ENCODE assay signal across 31 cellular contexts in the genomic region with DNA sequence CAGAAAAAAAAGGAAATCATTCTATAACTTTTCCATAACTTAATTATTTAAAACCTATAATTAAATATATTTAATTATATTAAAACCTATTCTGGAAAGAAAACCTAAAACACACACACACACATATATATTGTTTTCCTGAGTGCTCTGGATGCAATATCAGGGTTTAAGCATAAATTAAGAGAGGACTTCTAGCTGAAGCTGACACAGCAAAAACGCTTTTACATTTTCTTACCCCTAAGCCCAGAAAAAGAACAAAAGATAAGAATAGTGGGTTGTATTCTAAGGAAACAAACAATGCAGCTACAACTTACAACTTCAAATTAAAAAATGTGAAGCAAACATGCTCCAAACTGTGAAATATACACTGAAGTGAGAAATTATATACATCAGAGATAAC. TPM values are rescaled to one million over a fixed set of nuclear protein-coding genes. Genes with fewer than 3 reads are reported as not detected.
"Had no signal": no experiment of that assay in that cellular context is flagged by ENCODE, and none has a peak within 500 bp of the region (broad histone marks: within the 10 kb centered on the region; RNA-seq: fewer than 3 reads in every experiment).

No MANE protein-coding gene starts in this region.

- H3K4me1 ChIP-seq: stomach, suprapubic skin, testis, thyroid gland, tibial artery, tibial nerve, transverse colon, upper lobe of left lung, upper lobe of right lung, uterus, vagina had no signal

- H3K9me3 ChIP-seq: suprapubic skin, testis, thoracic aorta, thyroid gland, tibial artery, transverse colon, upper lobe of left lung, upper lobe of right lung, uterus, vagina had no signal

- H3K36me3 ChIP-seq: stomach, suprapubic skin, thoracic aorta, thyroid gland, tibial artery, tibial nerve, transverse colon, upper lobe of left lung, upper lobe of right lung, uterus, vagina had no signal

- ATAC-seq: stimulated activated effector memory CD8-positive, alpha-beta T cell treated with anti-CD3 and anti-CD28 coated beads, Interleukin-12 subunit alpha, Interleukin-12 subunit beta, amount 100 ng/mL, for 72 hours; stimulated activated memory B cell treated with anti-CD40 and anti-IgM and Interleukin-4, amounts not matched to agents 10 μg/mL and 1 μg/mL and 100 μg/mL, for 72 hours; stimulated activated naive B cell treated with anti-CD40 and anti-IgM and Interleukin-4, amounts not matched to agents 10 μg/mL and 1 μg/mL and 100 μg/mL, for 72 hours; stimulated activated naive CD8-positive, alpha-beta T cell treated with anti-CD3 and anti-CD28 coated beads, Interleukin-15, amount 100 ng/mL, for 72 hours; stimulated activated naive CD8-positive, alpha-beta T cell treated with anti-CD3 and anti-CD28 coated beads, Interleukin-15, Interleukin-2, amounts not matched to agents 100 U/mL and 50 U/mL, for 24 hours; upper lobe of right lung had no signal

- DNase-seq: stimulated activated CD4-positive, alpha-beta T cell treated with anti-CD3 and anti-CD28 coated beads, Interleukin-2, amount 100 ng/mL, for 48 hours; stimulated activated CD4-positive, alpha-beta T cell treated with anti-CD3 and anti-CD28 coated beads, Interleukin-4, amount 100 ng/mL, for 1 hour; stimulated activated CD4-positive, alpha-beta T cell treated with anti-CD3 and anti-CD28 coated beads, Interleukin-4, amount 100 ng/mL, for 24 hours; stimulated activated CD4-positive, alpha-beta T cell treated with anti-CD3 and anti-CD28 coated beads, Interleukin-4, amount 100 ng/mL, for 4 hours; stimulated activated CD8-positive, alpha-beta memory T cell treated with anti-CD3 and anti-CD28 coated beads, Interleukin-4, amount 100 ng/mL, for 48 hours; stimulated activated naive B cell treated with anti-CD40 and anti-IgM and Interleukin-4, amounts not matched to agents 10 μg/mL and 1 μg/mL and 100 μg/mL, for 72 hours; stimulated activated naive CD4-positive, alpha-beta T cell; stimulated activated naive CD4-positive, alpha-beta T cell treated with Interleukin-2 at 50 U/mL for 16 hours; stimulated activated naive CD8-positive, alpha-beta T cell treated with anti-CD3 and anti-CD28 coated beads, Interleukin-15, amount 100 ng/mL, for 72 hours; stimulated activated naive CD8-positive, alpha-beta T cell treated with anti-CD3 and anti-CD28 coated beads, Interleukin-15, Interleukin-2, amounts not matched to agents 100 U/mL and 50 U/mL, for 24 hours; stomach; substantia nigra; testis; thyroid gland; tibial artery; transverse colon; trophoblast cell; upper lobe of left lung; upper lobe of right lung; uterus had no signal

- H3K27me3 ChIP-seq: stomach, suprapubic skin, testis, thyroid gland, tibial artery, tibial nerve, transverse colon, upper lobe of left lung, upper lobe of right lung, uterus, vagina had no signal

- H3K4me3 ChIP-seq: stomach, suprapubic skin, testis, thoracic aorta, thyroid gland, tibial artery, tibial nerve, transverse colon, upper lobe of left lung, upper lobe of right lung, uterus, vagina had no signal

- H3K27ac ChIP-seq: stomach, suprapubic skin, testis, thoracic aorta, thyroid gland, tibial artery, tibial nerve, transverse colon, upper lobe of left lung, upper lobe of right lung, uterus, vagina had no signal

- FAIRE-seq: urothelium cell line had no signal

RNA-seq across cellular contexts. Expression of gene TMPRSS11B, which starts 52.3 kb away (rescaled TPM):
- total RNA-seq: subcutaneous adipose tissue, suprapubic skin, temporal lobe, testis, thoracic aorta, thyroid gland, tibial nerve, transverse colon, upper lobe of left lung, upper lobe of right lung, ureter, urinary bladder had no signal
- polyA plus RNA-seq: urinary bladder had no signal
